Comparison of ENCODE assay signal across 13 cellular contexts in genomic region chr15:76217867-76218217, GRCh38.
DNase-seq lines count a peak whose midpoint lies in the region; ATAC-seq, FAIRE-seq and TF ChIP-seq lines count a peak whose summit lies in the region.
"Had no signal": no experiment of that assay in that cellular context is flagged by ENCODE, and none has a peak within 500 bp of the region (broad histone marks: within the 10 kb centered on the region; RNA-seq: fewer than 3 reads in every experiment).

No MANE protein-coding gene starts in this region.

- H3F3A ChIP-seq in PC-3 (ENCODE audit: low read length, unreplicated experiment), result peaks cover 5% of the 10 kb centered on the region

- H3K27ac ChIP-seq in A549 (no peak overlapping the region), PC-3 (ENCODE audit: low read length) (no peak overlapping the region), astrocyte (ENCODE audit: low read depth, low read length) (no peak overlapping the region), pancreas (no peak overlapping the region)

- POLR2A ChIA-PET in A549 (lab: Yijun Ruan, JAX), result interaction anchor here (0.6 kb wide), 1 partner anchor 119 kb away, joined by 3 read pairs; the partner anchor contains the start of gene ISL2
- POLR2A ChIA-PET in PC-3 (lab: Charles Lee; ENCODE audit: unreplicated experiment), result no interaction called here

- H3K4me3 Mint-ChIP-seq in astrocyte (ENCODE audit: unreplicated experiment), result no peak overlapping the region

- H3K79me2 ChIP-seq in PC-3 (ENCODE audit: low read length) (no peaks in the 10 kb centered on the region), astrocyte (ENCODE audit: insufficient read depth, low read length) (no peaks in the 10 kb centered on the region)

- WGBS in A549 (ENCODE audit: missing lambda C conversion rate), result 86% methylated on average over 6 of the region's 6 CpGs
- WGBS in pancreas, 2 donors, result 69 to 71% methylated on average over 6 of the region's 6 CpGs

- H3K9me3 Mint-ChIP-seq in astrocyte (ENCODE audit: unreplicated experiment), result no peaks in the 10 kb centered on the region

- no peak for TF ChIP-seq POLR2A in A549 (IDR thresholded peaks at IDR 0.05; ENCODE audit: low read length)

- H3K4me1 Mint-ChIP-seq in astrocyte (ENCODE audit: low read depth, unreplicated experiment), result peaks cover 12% of the 10 kb centered on the region

- no peaks in the 10 kb centered on the region for H3K36me3 ChIP-seq in PC-3 (ENCODE audit: low read depth, low read length)
- H3K36me3 ChIP-seq in astrocyte (ENCODE audit: insufficient read depth, low read length), result no peaks in the 10 kb centered on the region
- H3K36me3 ChIP-seq in pancreas, result peaks cover 0 to 8% (median 0%) of the 10 kb centered on the region in 3 donors

- H3K9me3 ChIP-seq in A549 (0 out of 3 replicates have a peak, but pooled peaks cover 3% of the 10 kb centered on the region), PC-3 (ENCODE audit: low read length) (no peaks in the 10 kb centered on the region), astrocyte (ENCODE audit: insufficient read depth, low read depth, low read length) (no peaks in the 10 kb centered on the region), pancreas (no peaks in the 10 kb centered on the region)

- H3K27ac Mint-ChIP-seq in astrocyte (ENCODE audit: unreplicated experiment), result no peak overlapping the region

- no peak for TF ChIP-seq EP300 in A549 (IDR thresholded peaks at IDR 0.05)

- H2AFZ ChIP-seq in PC-3 (ENCODE audit: low read length) (no peak overlapping the region), astrocyte (ENCODE audit: low read depth, low read length) (no peak overlapping the region)

- H3K4me3 ChIP-seq in A549 (no peak overlapping the region), PC-3 (ENCODE audit: low read length) (no peak overlapping the region), astrocyte (ENCODE audit: insufficient read depth, low read depth, low read length) (no peak overlapping the region), pancreas (no peak overlapping the region)

- DNase-seq in A549 (ENCODE audit: low read depth in 1 of 2, low spot score in 1 of 2), result no peak
- DNase-seq in PC-3, result no peak
- no peak for DNase-seq in astrocyte (ENCODE audit: low read depth)
- DNase-seq in pancreas, result no peak
- no peak for DNase-seq in hypothalamus (lab: John Stamatoyannopoulos, UW)
- DNase-seq: CD4-positive, CD25-positive, alpha-beta regulatory T cell; DMS 273 treated with DMSO at 0.1 percent for 48 hours; HCEC 1CT had no signal

- CTCF ChIA-PET in A549 (lab: Yijun Ruan, JAX), result interaction anchor here (3.6 to 4.1 kb wide), 2 partner anchors 17 to 27 kb away, joined by 12 to 24 read pairs; no protein-coding TSS in a partner anchor
- CTCF ChIA-PET in PC-3 (lab: Charles Lee), result no interaction called here

- H3K27me3 Mint-ChIP-seq in astrocyte (ENCODE audit: low read depth, unreplicated experiment), result no peaks in the 10 kb centered on the region
- H3K27me3 Mint-ChIP-seq: CD4-positive, CD25-positive, alpha-beta regulatory T cell had no signal

- H3K9ac ChIP-seq in PC-3 (ENCODE audit: low read length), result no peak overlapping the region
- no peak overlapping the region for H3K9ac ChIP-seq in astrocyte (ENCODE audit: low read length)

- BruUV-seq in PC-3 (replicated peaks; lab: Mats Ljungman, UMichigan), result no TSS peak

- FAIRE-seq in A549 (lab: Jason Lieb, UNC), result no peak
- FAIRE-seq in astrocyte (lab: Jason Lieb, UNC), result no peak
- no peak for FAIRE-seq in pancreas (lab: Jason Lieb, UNC)
- FAIRE-seq: A204.1, HepG2, HTR-8/SVneo had no signal

- no peaks in the 10 kb centered on the region for H3K9me2 ChIP-seq in PC-3 (replicated peaks; ENCODE audit: low read length)

- H3K27me3 ChIP-seq in PC-3 (ENCODE audit: low read length) (no peaks in the 10 kb centered on the region), astrocyte (ENCODE audit: insufficient read depth, low read length) (no peaks in the 10 kb centered on the region), pancreas (no peaks in the 10 kb centered on the region)

- ATAC-seq in A549 (no peak), PC-3 (no peak), pancreas (peak in 3 of 4 donors; percentile 40 to 63 (median 55)), HG03025 (IDR thresholded peaks at IDR 0.05; ENCODE audit: low FRiP score, unreplicated experiment) (no peak), GM19455 (IDR thresholded peaks at IDR 0.05; ENCODE audit: unreplicated experiment) (no peak)
- ATAC-seq: HepG2 had no signal

- H3K4me1 ChIP-seq in A549 (peaks cover 19% of the 10 kb centered on the region), PC-3 (ENCODE audit: insufficient read depth, low read length) (peaks cover 24% of the 10 kb centered on the region), astrocyte (ENCODE audit: insufficient read depth, low read length) (peaks cover 13% of the 10 kb centered on the region), pancreas (peaks cover 0 to 11% (median 4%) of the 10 kb centered on the region in 3 donors)

- peaks cover 10% of the 10 kb centered on the region for H3K36me3 Mint-ChIP-seq in astrocyte (ENCODE audit: low read depth, unreplicated experiment)

- TF ChIP-seq CTCF in A549 (IDR thresholded peaks at IDR 0.05), result no peak
- TF ChIP-seq CTCF in PC-3 (conservative IDR thresholded peaks at IDR 0.05; ENCODE audit: low read depth, low read length), result no peak
- TF ChIP-seq CTCF in astrocyte (IDR thresholded peaks at IDR 0.05; ENCODE audit: insufficient read depth, low read depth, low read length), result no peak
- no peak for TF ChIP-seq CTCF in pancreas (IDR thresholded peaks at IDR 0.05)

- H3K4me2 ChIP-seq in A549, result peak overlapping the region; percentile 64
- peak overlapping the region; percentile 56 for H3K4me2 ChIP-seq in PC-3 (ENCODE audit: low read length)
- peak overlapping the region; percentile 63 for H3K4me2 ChIP-seq in astrocyte (ENCODE audit: low read length)

- H4K20me1 ChIP-seq in PC-3 (ENCODE audit: low read length) (no peaks in the 10 kb centered on the region; the same call in 1 of the 2 replicates), astrocyte (ENCODE audit: insufficient read depth, low read length) (peaks cover 41% of the 10 kb centered on the region)

- intact Hi-C loops in PC-3 (cut with micrococcal nuclease) (loop anchor here (2.0 kb wide), 1 partner anchor 27 kb away; no protein-coding TSS in a partner anchor), pancreas (cut with DNase I) (no loop called here)

- no peak for TF ChIP-seq RAD21 in A549 (conservative IDR thresholded peaks at IDR 0.05 in 1 of 2, IDR thresholded peaks at IDR 0.05 in 1 of 2)

TF ChIP-seq in A549, 52 proteins besides CTCF, POLR2A, EP300 and RAD21 (continues in another document):
- TF ChIP-seq MYC (IDR thresholded peaks at IDR 0.05; ENCODE audit: borderline replicate concordance, low read length) (no peak), REST (IDR thresholded peaks at IDR 0.05) (no peak), HEYL (CRISPR knock-in tag; IDR thresholded peaks at IDR 0.05) (no peak), RFX5 (IDR thresholded peaks at IDR 0.05) (no peak), TP53 (CRISPR knock-in tag; IDR thresholded peaks at IDR 0.05) (no peak), ZNF302 (CRISPR knock-in tag; IDR thresholded peaks at IDR 0.05) (no peak), KDM5A (IDR thresholded peaks at IDR 0.05) (no peak), FOXS1 (CRISPR knock-in tag; IDR thresholded peaks at IDR 0.05) (no peak), PHF8 (IDR thresholded peaks at IDR 0.05; ENCODE audit: borderline replicate concordance, low read depth) (no peak), MAZ (IDR thresholded peaks at IDR 0.05; ENCODE audit: borderline replicate concordance, low read depth, low read length) (no peak), CHD4 (IDR thresholded peaks at IDR 0.05; ENCODE audit: borderline replicate concordance) (no peak), NPAS2 (CRISPR knock-in tag; IDR thresholded peaks at IDR 0.05; ENCODE audit: borderline replicate concordance) (no peak), HDAC2 (IDR thresholded peaks at IDR 0.05) (no peak), MAFK (IDR thresholded peaks at IDR 0.05; ENCODE audit: partially characterized antibody) (no peak), CEBPB (IDR thresholded peaks at IDR 0.05) (no peak)
- TF ChIP-seq, protein P1, sequence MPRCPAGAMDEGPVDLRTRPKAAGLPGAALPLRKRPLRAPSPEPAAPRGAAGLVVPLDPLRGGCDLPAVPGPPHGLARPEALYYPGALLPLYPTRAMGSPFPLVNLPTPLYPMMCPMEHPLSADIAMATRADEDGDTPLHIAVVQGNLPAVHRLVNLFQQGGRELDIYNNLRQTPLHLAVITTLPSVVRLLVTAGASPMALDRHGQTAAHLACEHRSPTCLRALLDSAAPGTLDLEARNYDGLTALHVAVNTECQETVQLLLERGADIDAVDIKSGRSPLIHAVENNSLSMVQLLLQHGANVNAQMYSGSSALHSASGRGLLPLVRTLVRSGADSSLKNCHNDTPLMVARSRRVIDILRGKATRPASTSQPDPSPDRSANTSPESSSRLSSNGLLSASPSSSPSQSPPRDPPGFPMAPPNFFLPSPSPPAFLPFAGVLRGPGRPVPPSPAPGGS (IDR thresholded peaks at IDR 0.05), result no peak
- TF ChIP-seq, protein P2, sequence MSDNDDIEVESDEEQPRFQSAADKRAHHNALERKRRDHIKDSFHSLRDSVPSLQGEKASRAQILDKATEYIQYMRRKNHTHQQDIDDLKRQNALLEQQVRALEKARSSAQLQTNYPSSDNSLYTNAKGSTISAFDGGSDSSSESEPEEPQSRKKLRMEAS (IDR thresholded peaks at IDR 0.05), result no peak

Comparison
In these comparisons a context has a peak if more than half of its experiments do, and no peak if none do; other contexts are left out.
1. ATAC-seq: peak in pancreas (3 of 4); none in A549 (0 of 2), PC-3 (single experiment), HG03025 (single experiment) and GM19455 (single experiment).
2. Peak in every context shown above with its lines, with median percentiles within 50 percentile points of each other: H3K4me2 ChIP-seq.